ENCODE assay signal across 1 cellular context in genomic region chr9:84325347-84325982, GRCh38.
TF ChIP-seq lines count a peak whose summit lies in the region.

No MANE protein-coding gene starts in this region.

TF ChIP-seq in endothelial cell of umbilical vein, 7 proteins besides CTCF, POLR2A, EP300 and RAD21 (continued from another document):
- TF ChIP-seq FOS (IDR thresholded peaks at IDR 0.05; ENCODE audit: borderline replicate concordance, insufficient read depth, low read length) (peak; percentile 51), JUN (IDR thresholded peaks at IDR 0.05; ENCODE audit: borderline replicate concordance, insufficient read depth, insufficient read length, low read depth) (peak; percentile 27)
TF ChIP-seq in endothelial cell of umbilical vein: peak in this region for 2.
